ENCODE assay signal across 8 cellular contexts in the genomic region with DNA sequence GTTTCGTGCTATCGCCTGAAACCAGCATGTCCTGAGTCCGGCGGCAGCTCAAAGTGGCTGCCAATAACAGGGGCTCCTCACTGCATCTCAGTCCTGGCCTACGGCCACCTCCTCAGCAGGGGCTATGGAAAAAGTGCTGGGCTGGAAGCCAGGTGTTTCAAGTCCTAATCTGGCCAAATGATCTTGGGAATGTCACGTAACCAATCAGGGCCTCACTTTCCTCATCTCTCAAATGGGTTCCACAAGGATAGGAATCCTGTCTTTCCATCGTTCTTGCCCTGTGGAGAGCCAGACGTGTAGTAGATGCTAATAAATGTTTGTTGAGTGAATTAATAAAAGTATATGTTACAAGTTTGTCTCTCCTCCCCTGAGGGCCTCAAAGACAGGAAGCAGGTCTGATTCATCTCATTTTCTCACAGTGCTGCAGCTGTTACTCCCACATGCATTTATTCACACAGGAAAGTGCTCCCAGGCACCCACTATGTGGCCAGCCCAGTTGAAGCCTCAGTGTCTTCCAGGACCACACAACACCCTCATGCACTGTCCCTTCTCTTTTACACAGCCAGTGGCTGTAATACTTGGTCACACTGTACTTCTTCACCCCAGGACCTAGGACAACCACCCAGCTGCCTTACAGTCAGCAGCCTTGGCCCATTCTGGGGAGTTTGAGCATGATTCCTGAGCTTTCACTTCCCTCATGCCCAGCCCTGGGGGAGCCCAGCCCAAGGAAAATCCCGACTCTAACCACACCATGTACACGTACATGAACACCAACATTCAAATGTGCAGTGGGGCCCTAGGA. TPM values are rescaled to one million over a fixed set of nuclear protein-coding genes. Genes with fewer than 3 reads are reported as not detected.
A peak's percentile ranks its signal among the peaks of the same experiment; 100 is the strongest.
DNase-seq lines count a peak whose midpoint lies in the region; ATAC-seq and TF ChIP-seq lines count a peak whose summit lies in the region.

No MANE protein-coding gene starts in this region.

- no peak for TF ChIP-seq EP300 in sigmoid colon (IDR thresholded peaks at IDR 0.05)

- H3K4me1 Mint-ChIP-seq in type B pancreatic cell (ENCODE audit: unreplicated experiment) = peaks cover 13% of the 10 kb centered on the region
- no peaks in the 10 kb centered on the region for H3K4me1 Mint-ChIP-seq in HFFc6 (ENCODE audit: low read depth)

- DNase-seq in cardiac fibroblast (ENCODE audit: low read depth in 2 of 2) (peak; percentile 5 to 15), sigmoid colon (peak; percentile 58), vagina (ENCODE audit: extremely low spot score in 2 of 2) (no peak), type B pancreatic cell (ENCODE audit: extremely low spot score, unreplicated experiment) (no peak), HFFc6 (no peak), putamen (ENCODE audit: low spot score) (no peak)

- ATAC-seq in GM18519 (IDR thresholded peaks at IDR 0.05; ENCODE audit: low FRiP score, unreplicated experiment) = peak; percentile 30
- peak; percentile 60 for ATAC-seq in HG02852 (IDR thresholded peaks at IDR 0.05; ENCODE audit: unreplicated experiment)

- H3K27ac Mint-ChIP-seq in type B pancreatic cell (no peak overlapping the region), HFFc6 (no peak overlapping the region)

- no peak overlapping the region for H3K4me3 ChIP-seq in cardiac fibroblast (replicated peaks in 1 of 2; ENCODE audit: low read depth in 2 of 2, low read length in 2 of 2)
- H3K4me3 ChIP-seq in sigmoid colon = no peak overlapping the region
- no peak overlapping the region for H3K4me3 ChIP-seq in vagina

- H3K4me1 ChIP-seq in sigmoid colon (peaks cover 0 to 15% (median under 1%) of the 10 kb centered on the region in 4 donors), vagina (peaks cover 2% of the 10 kb centered on the region)

- H3K9me3 Mint-ChIP-seq in type B pancreatic cell = no peaks in the 10 kb centered on the region
- peaks cover 68% of the 10 kb centered on the region for H3K9me3 Mint-ChIP-seq in HFFc6

- H3K36me3 Mint-ChIP-seq in type B pancreatic cell (no peaks in the 10 kb centered on the region), HFFc6 (ENCODE audit: low read depth) (no peaks in the 10 kb centered on the region; the same call in none of the 2 replicates)

- 71 to 78% methylated on average over 10 of the region's 10 CpGs for WGBS in sigmoid colon, 2 donors

- H3K36me3 ChIP-seq in sigmoid colon (no peaks in the 10 kb centered on the region), vagina (no peaks in the 10 kb centered on the region)

- peaks cover 23% of the 10 kb centered on the region for H3K27me3 Mint-ChIP-seq in type B pancreatic cell
- H3K27me3 Mint-ChIP-seq in HFFc6 (ENCODE audit: insufficient read depth) = no peaks in the 10 kb centered on the region; the same call in 1 of the 2 replicates

- no peak overlapping the region for H3K4me3 Mint-ChIP-seq in type B pancreatic cell
- no peak overlapping the region for H3K4me3 Mint-ChIP-seq in HFFc6

- H3K27ac ChIP-seq in sigmoid colon (peak overlapping the region; percentile 20 to 43 (median 34)), vagina (no peak overlapping the region)

- H3K27me3 ChIP-seq in sigmoid colon = peaks cover 0 to 13% (median 0%) of the 10 kb centered on the region in 3 donors
- no peaks in the 10 kb centered on the region for H3K27me3 ChIP-seq in vagina

- intact Hi-C loops in sigmoid colon (cut with DNase I) = no loop called here
- intact Hi-C loops in vagina (cut with DNase I) = no loop called here

- no peaks in the 10 kb centered on the region for H3K9me3 ChIP-seq in sigmoid colon
- no peaks in the 10 kb centered on the region for H3K9me3 ChIP-seq in vagina

- no peak for TF ChIP-seq CTCF in cardiac fibroblast (IDR thresholded peaks at IDR 0.05; ENCODE audit: low read depth, low read length)
- TF ChIP-seq CTCF in sigmoid colon (IDR thresholded peaks at IDR 0.05) = no peak
- no peak for TF ChIP-seq CTCF in vagina (IDR thresholded peaks at IDR 0.05)
- TF ChIP-seq CTCF in type B pancreatic cell (conservative IDR thresholded peaks at IDR 0.05) = no peak
- TF ChIP-seq CTCF in HFFc6 (IDR thresholded peaks at IDR 0.05) = no peak

- TF ChIP-seq POLR2A in sigmoid colon (IDR thresholded peaks at IDR 0.05) = no peak
- no peak for TF ChIP-seq POLR2A in vagina (IDR thresholded peaks at IDR 0.05)

RNA-seq across cellular contexts. Expression of gene CMKLR1, which starts 5.0 kb away (rescaled TPM):
- 10 to 100 TPM in 3 of 4 donors, 1 to 10 TPM in 1; 10.0 to 14.8 (median 12.0) TPM for total RNA-seq in sigmoid colon
- 1 to 10 TPM; 3.0 to 8.8 (median 6.5) TPM for polyA plus RNA-seq in sigmoid colon
- total RNA-seq in vagina = 10.1 TPM
- 0.50 and 0.97 TPM in 2 replicates for total RNA-seq in type B pancreatic cell (ENCODE audit: low replicate concordance)
- not detected for total RNA-seq in HFFc6 (2021; fragmentation: NEBNext Ultra II Directional; extraction: Animal tissue kit (Norgen Biotek cat#: 25700))

Comparison
In these comparisons a context has a peak if more than half of its experiments do, and no peak if none do; other contexts are left out.
1. DNase-seq: peak in cardiac fibroblast (2 of 2) and sigmoid colon (single experiment); none in vagina (0 of 2), type B pancreatic cell (single experiment), HFFc6 (single experiment) and putamen (single experiment).